8 cellular contexts compared by ENCODE assay signal in genomic region chr3:193788189-193788946, GRCh38.
DNase-seq lines count a peak whose midpoint lies in the region; ATAC-seq and TF ChIP-seq lines count a peak whose summit lies in the region.

No MANE protein-coding gene starts in this region.

- TF ChIP-seq RAD21 in Ishikawa (IDR thresholded peaks at IDR 0.05; ENCODE audit: low read depth), result peak; percentile 99

- peak; percentile 47 for TF ChIP-seq EP300 in Ishikawa (IDR thresholded peaks at IDR 0.05; ENCODE audit: borderline replicate concordance)

- ATAC-seq in GM21447 (IDR thresholded peaks at IDR 0.05; ENCODE audit: unreplicated experiment) (peak; percentile 87), GM18520 (IDR thresholded peaks at IDR 0.05; ENCODE audit: unreplicated experiment) (no peak)

- in situ Hi-C loops in SK-MEL-5 (cut with HindIII; ENCODE audit: low pct_unique_long_range_greater_than_20kb, low sequenced_read_pairs), result no loop called here

- DNase-seq in ELF-1 (ENCODE audit: low read depth, low spot score), result peak; percentile 92
- peak; percentile 86 for DNase-seq in SK-MEL-5 (ENCODE audit: low read depth, low spot score)
- no peak for DNase-seq in epithelial cell of proximal tubule (ENCODE audit: low read depth)
- DNase-seq in myocyte (ENCODE audit: low read depth), result peak; percentile 57
- DNase-seq in cortex of kidney (lab: John Stamatoyannopoulos, UW), result no peak

- TF ChIP-seq CTCF in epithelial cell of proximal tubule (conservative IDR thresholded peaks at IDR 0.05; ENCODE audit: low read depth, low read length), result peak; percentile 90

- no peak overlapping the region for H3K4me3 ChIP-seq in epithelial cell of proximal tubule (ENCODE audit: low read depth, low read length)

TF ChIP-seq in Ishikawa, 13 proteins besides CTCF, POLR2A, EP300 and RAD21:
- TF ChIP-seq MAX (IDR thresholded peaks at IDR 0.05) (peak; percentile 55; the same call in 1 of the 2 replicates), ZBTB7A (IDR thresholded peaks at IDR 0.05; ENCODE audit: low read depth) (0 out of 2 replicates have a peak, but pooled peaks have one; percentile 26), FOXM1 (IDR thresholded peaks at IDR 0.05; ENCODE audit: borderline replicate concordance, low read depth) (no peak), EGR1 (IDR thresholded peaks at IDR 0.05) (no peak)
TF ChIP-seq in Ishikawa: peak in this region for 2.

Comparison
In these comparisons a context has a peak if more than half of its experiments do, and no peak if none do; other contexts are left out.
1. DNase-seq: peak in ELF-1 (single experiment), SK-MEL-5 (single experiment) and myocyte (single experiment); none in epithelial cell of proximal tubule (single experiment) and cortex of kidney (single experiment).